29 cellular contexts compared by ENCODE assay signal in the genomic region with DNA sequence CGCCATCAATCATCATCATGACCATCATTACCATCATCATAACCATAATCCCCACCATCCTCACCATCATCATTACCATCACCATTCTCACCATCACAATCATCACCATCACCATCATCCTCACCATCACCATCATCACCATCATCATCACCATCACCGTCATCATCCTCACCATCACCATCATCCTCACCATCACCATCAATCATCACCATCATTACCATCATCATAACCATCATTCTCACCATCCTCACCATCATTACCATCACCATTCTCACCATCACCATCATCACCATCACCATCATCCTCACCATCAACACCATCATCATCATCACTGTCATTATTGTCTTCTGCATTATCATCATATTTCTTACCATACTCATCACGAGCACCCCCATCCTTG.
"Had no signal": no experiment of that assay in that cellular context is flagged by ENCODE, and none has a peak within 500 bp of the region (broad histone marks: within the 10 kb centered on the region; RNA-seq: fewer than 3 reads in every experiment).

No MANE protein-coding gene starts in this region.

- H3K4me1 ChIP-seq: esophagus muscularis mucosa, foreskin keratinocyte, gastrocnemius medialis, heart right ventricle had no signal

- H3K27me3 ChIP-seq: brain microvascular endothelial cell, foreskin keratinocyte, gastrocnemius medialis had no signal

- H3K27ac ChIP-seq: brain microvascular endothelial cell, esophagus muscularis mucosa, foreskin keratinocyte, gastrocnemius medialis, heart right ventricle had no signal

- H3K36me3 ChIP-seq: brain microvascular endothelial cell, esophagus muscularis mucosa, gastrocnemius medialis, heart right ventricle had no signal

- DNase-seq: activated CD4-positive, alpha-beta memory T cell treated with anti-CD3 and anti-CD28 coated beads, Interleukin-2, amount 10 ng/mL, durations not matched to agents 7 days and 5 days; activated CD4-positive, alpha-beta T cell treated with anti-CD3 and anti-CD28 coated beads for 36 hours; activated CD4-positive, alpha-beta T cell treated with anti-CD3 and anti-CD28 coated beads, Interleukin-2, amount 10 ng/mL, durations not matched to agents 24 days and 14 days; activated CD4-positive, CD25-positive, alpha-beta regulatory T cell; activated CD4-positive, CD25-positive, alpha-beta regulatory T cell treated with anti-CD3 and anti-CD28 coated beads, Interleukin-2, amount 50 U/mL, for 72 hours; activated CD8-positive, alpha-beta memory T cell treated with anti-CD3 and anti-CD28 coated beads, Interleukin-2, amount 50 U/mL, for 48 hours; activated gamma-delta T cell; activated naive CD4-positive, alpha-beta T cell treated with anti-CD3 and anti-CD28 coated beads, Interleukin-2, amount 50 U/mL, for 16 hours; activated naive CD4-positive, alpha-beta T cell treated with Interleukin-2 at 50 U/mL for 16 hours; activated T-cell treated with anti-CD3 and anti-CD28 coated beads for 4 hours; activated T-cell treated with anti-CD3 and anti-CD28 coated beads, Interleukin-2, amount 50 U/mL, for 24 hours; activated T-cell treated with anti-CD3 and anti-CD28 coated beads, Interleukin-2, amount 50 U/mL, for 72 hours; amniotic stem cell; anterior cingulate cortex; brain microvascular endothelial cell; caudate nucleus; cortex of kidney; dermis blood vessel endothelial cell; effector CD4-positive, alpha-beta T cell; effector memory CD8-positive, alpha-beta T cell; erythroblast; foreskin keratinocyte; gastrocnemius medialis; heart right ventricle; T-helper 2 cell had no signal

- H3K4me3 ChIP-seq: esophagus muscularis mucosa, gastrocnemius medialis, heart right ventricle had no signal

- H3K4me3 Mint-ChIP-seq: activated CD4-positive, alpha-beta memory T cell treated with anti-CD3 and anti-CD28 coated beads, Interleukin-2, amount 10 ng/mL, durations not matched to agents 7 days and 5 days; activated CD4-positive, alpha-beta T cell treated with anti-CD3 and anti-CD28 coated beads for 36 hours; activated CD4-positive, alpha-beta T cell treated with anti-CD3 and anti-CD28 coated beads, Interleukin-2, amount 10 ng/mL, durations not matched to agents 24 days and 14 days; activated naive CD8-positive, alpha-beta T cell; activated T-cell treated with anti-CD3 and anti-CD28 coated beads, Interleukin-2, amount 50 U/mL, for 24 hours; activated T-cell treated with anti-CD3 and anti-CD28 coated beads, Interleukin-2, amount 50 U/mL, for 72 hours; effector memory CD8-positive, alpha-beta T cell had no signal

- H3K27me3 Mint-ChIP-seq: activated CD4-positive, alpha-beta memory T cell treated with anti-CD3 and anti-CD28 coated beads, Interleukin-2, amount 10 ng/mL, durations not matched to agents 7 days and 5 days; activated CD4-positive, alpha-beta T cell treated with anti-CD3 and anti-CD28 coated beads, Interleukin-2, amount 10 ng/mL, durations not matched to agents 24 days and 14 days; activated naive CD8-positive, alpha-beta T cell had no signal

- H3K27ac Mint-ChIP-seq: activated CD4-positive, alpha-beta memory T cell treated with anti-CD3 and anti-CD28 coated beads, Interleukin-2, amount 10 ng/mL, durations not matched to agents 7 days and 5 days; activated CD4-positive, alpha-beta T cell treated with anti-CD3 and anti-CD28 coated beads for 36 hours; activated CD4-positive, alpha-beta T cell treated with anti-CD3 and anti-CD28 coated beads, Interleukin-2, amount 10 ng/mL, durations not matched to agents 24 days and 14 days; activated naive CD8-positive, alpha-beta T cell; activated T-cell treated with anti-CD3 and anti-CD28 coated beads, Interleukin-2, amount 50 U/mL, for 24 hours; activated T-cell treated with anti-CD3 and anti-CD28 coated beads, Interleukin-2, amount 50 U/mL, for 72 hours; effector memory CD8-positive, alpha-beta T cell had no signal

- ATAC-seq: activated CD4-positive, alpha-beta T cell treated with anti-CD3 and anti-CD28 coated beads for 36 hours; activated T-cell treated with anti-CD3 and anti-CD28 coated beads, Interleukin-2, amount 50 U/mL, for 72 hours; effector memory CD8-positive, alpha-beta T cell; foreskin keratinocyte; gastrocnemius medialis; heart right ventricle had no signal

- H3K9me3 Mint-ChIP-seq: activated CD4-positive, alpha-beta memory T cell treated with anti-CD3 and anti-CD28 coated beads, Interleukin-2, amount 10 ng/mL, durations not matched to agents 7 days and 5 days; activated CD4-positive, alpha-beta T cell treated with anti-CD3 and anti-CD28 coated beads, Interleukin-2, amount 10 ng/mL, durations not matched to agents 24 days and 14 days; activated T-cell treated with anti-CD3 and anti-CD28 coated beads, Interleukin-2, amount 50 U/mL, for 24 hours; activated T-cell treated with anti-CD3 and anti-CD28 coated beads, Interleukin-2, amount 50 U/mL, for 72 hours; effector memory CD8-positive, alpha-beta T cell had no signal

- H3K9me3 ChIP-seq: gastrocnemius medialis had no signal

- H3K36me3 Mint-ChIP-seq: activated naive CD8-positive, alpha-beta T cell had no signal

- FAIRE-seq: astrocyte, colon had no signal

- H3K4me1 Mint-ChIP-seq: activated CD4-positive, alpha-beta memory T cell treated with anti-CD3 and anti-CD28 coated beads, Interleukin-2, amount 10 ng/mL, durations not matched to agents 7 days and 5 days; activated CD4-positive, alpha-beta T cell treated with anti-CD3 and anti-CD28 coated beads for 36 hours; activated CD4-positive, alpha-beta T cell treated with anti-CD3 and anti-CD28 coated beads, Interleukin-2, amount 10 ng/mL, durations not matched to agents 24 days and 14 days had no signal
